In genomic region chr6:157221049-157221816, GRCh38 we compare ENCODE assay signal across 1 cellular context.
A peak's percentile ranks its signal among the peaks of the same experiment; 100 is the strongest.
TF ChIP-seq lines count a peak whose summit lies in the region.

No MANE protein-coding gene starts in this region.

TF ChIP-seq in HepG2, 621 proteins besides CTCF, POLR2A, EP300 and RAD21 (continued from another document and continues in another):
- TF ChIP-seq SNRNP70 (IDR thresholded peaks at IDR 0.05; ENCODE audit: low read depth, low read length): no peak
- no peak; the same call in 1 of the 2 replicates for TF ChIP-seq HNF1B (CRISPR knock-in tag; IDR thresholded peaks at IDR 0.05)
- 0 out of 2 replicates have a peak, but pooled peaks have one; percentile 32 for TF ChIP-seq ZNF335 (CRISPR knock-in tag; IDR thresholded peaks at IDR 0.05)
- TF ChIP-seq CREBL2 (CRISPR knock-in tag; IDR thresholded peaks at IDR 0.05; ENCODE audit: borderline replicate concordance): peak; percentile 51; the same call in 1 of the 2 replicates
- peak; percentile 73 for TF ChIP-seq SRSF1 (optimal IDR thresholded peaks at IDR 0.05; ENCODE audit: low read depth, low read length)
- no peak for TF ChIP-seq ZFP36 (IDR thresholded peaks at IDR 0.05; ENCODE audit: borderline replicate concordance, low read depth, low read length, partially characterized antibody)
- no peak; the same call in none of the 2 replicates for TF ChIP-seq ETV5 (CRISPR knock-in tag; IDR thresholded peaks at IDR 0.05; ENCODE audit: borderline replicate concordance)
- peak; percentile 31; the same call in 1 of the 2 replicates for TF ChIP-seq DZIP1 (CRISPR knock-in tag; IDR thresholded peaks at IDR 0.05)
- TF ChIP-seq TOPORS (CRISPR knock-in tag; IDR thresholded peaks at IDR 0.05): no peak
- TF ChIP-seq ZNF446 (CRISPR knock-in tag; IDR thresholded peaks at IDR 0.05): peak; percentile 88
- TF ChIP-seq TFDP2 (CRISPR knock-in tag; IDR thresholded peaks at IDR 0.05): peak; percentile 77
- no peak for TF ChIP-seq MATR3 (CRISPR knock-in tag; IDR thresholded peaks at IDR 0.05)
- TF ChIP-seq E2F1 (CRISPR knock-in tag; IDR thresholded peaks at IDR 0.05): no peak
- no peak for TF ChIP-seq HNF1A (IDR thresholded peaks at IDR 0.05; ENCODE audit: low read depth)
- no peak for TF ChIP-seq HNF1A (CRISPR knock-in tag; IDR thresholded peaks at IDR 0.05; ENCODE audit: borderline replicate concordance)
- no peak for TF ChIP-seq NFE2 (CRISPR knock-in tag; IDR thresholded peaks at IDR 0.05)
- peak; percentile 40; the same call in 1 of the 2 replicates for TF ChIP-seq TAF1 (CRISPR knock-in tag; IDR thresholded peaks at IDR 0.05)
- peak; percentile 48; the same call in 1 of the 2 replicates for TF ChIP-seq TFDP1 (CRISPR knock-in tag; IDR thresholded peaks at IDR 0.05; ENCODE audit: borderline replicate concordance)
- no peak for TF ChIP-seq ZNF704 (CRISPR knock-in tag; IDR thresholded peaks at IDR 0.05; ENCODE audit: borderline replicate concordance)
- no peak; the same call in 1 of the 2 replicates for TF ChIP-seq KLF13 (CRISPR knock-in tag; IDR thresholded peaks at IDR 0.05)
- no peak for TF ChIP-seq ATRX (CRISPR knock-in tag; IDR thresholded peaks at IDR 0.05; ENCODE audit: borderline replicate concordance)
- no peak for TF ChIP-seq KDM1A (CRISPR knock-in tag; IDR thresholded peaks at IDR 0.05)
- peak; percentile 79; the same call in 1 of the 2 replicates for TF ChIP-seq ZNF501 (CRISPR knock-in tag; IDR thresholded peaks at IDR 0.05)
- no peak for TF ChIP-seq MBD4 (IDR thresholded peaks at IDR 0.05; ENCODE audit: borderline replicate concordance, low read length)
- TF ChIP-seq ZBTB26 (CRISPR knock-in tag; IDR thresholded peaks at IDR 0.05; ENCODE audit: borderline replicate concordance): 0 out of 2 replicates have a peak, but pooled peaks have one; percentile 52
- TF ChIP-seq FOSL2 (CRISPR knock-in tag; IDR thresholded peaks at IDR 0.05): no peak; the same call in 1 of the 2 replicates
- no peak for TF ChIP-seq DNMT3B (CRISPR knock-in tag; conservative IDR thresholded peaks at IDR 0.05)
- TF ChIP-seq SIX1 (CRISPR knock-in tag; IDR thresholded peaks at IDR 0.05; ENCODE audit: borderline replicate concordance): peak; percentile 18; the same call in 1 of the 2 replicates
- no peak for TF ChIP-seq TCF7L2 (IDR thresholded peaks at IDR 0.05; ENCODE audit: low read depth, low read length)
- no peak for TF ChIP-seq MED1 (CRISPR knock-in tag; IDR thresholded peaks at IDR 0.05)
- TF ChIP-seq ZNF564 (CRISPR knock-in tag; IDR thresholded peaks at IDR 0.05): no peak
- TF ChIP-seq ZSCAN9 (CRISPR knock-in tag; IDR thresholded peaks at IDR 0.05; ENCODE audit: borderline replicate concordance): no peak
- no peak; the same call in 1 of the 2 replicates for TF ChIP-seq FOXC1 (CRISPR knock-in tag; IDR thresholded peaks at IDR 0.05; ENCODE audit: borderline replicate concordance)
- no peak; the same call in 1 of the 2 replicates for TF ChIP-seq ZNF746 (CRISPR knock-in tag; IDR thresholded peaks at IDR 0.05)
- TF ChIP-seq MTF1 (CRISPR knock-in tag; IDR thresholded peaks at IDR 0.05): no peak
- no peak for TF ChIP-seq ZNF761 (CRISPR knock-in tag; conservative IDR thresholded peaks at IDR 0.05)
- no peak for TF ChIP-seq GFI1 (CRISPR knock-in tag; IDR thresholded peaks at IDR 0.05; ENCODE audit: borderline replicate concordance)
- no peak for TF ChIP-seq RBM22 (optimal IDR thresholded peaks at IDR 0.05; ENCODE audit: low read length)
- peak; percentile 77 for TF ChIP-seq ZMAT3 (CRISPR knock-in tag; conservative IDR thresholded peaks at IDR 0.05)
- TF ChIP-seq SYNCRIP (IDR thresholded peaks at IDR 0.05; ENCODE audit: insufficient read depth, low read depth, low read length): no peak
- TF ChIP-seq SETDB1 (CRISPR knock-in tag; IDR thresholded peaks at IDR 0.05; ENCODE audit: borderline replicate concordance): no peak
- TF ChIP-seq ZBTB46 (CRISPR knock-in tag; IDR thresholded peaks at IDR 0.05; ENCODE audit: borderline replicate concordance): no peak
- TF ChIP-seq ZNF18 (CRISPR knock-in tag; IDR thresholded peaks at IDR 0.05; ENCODE audit: insufficient replicate concordance): no peak
